12 cellular contexts compared by ENCODE assay signal in the genomic region with DNA sequence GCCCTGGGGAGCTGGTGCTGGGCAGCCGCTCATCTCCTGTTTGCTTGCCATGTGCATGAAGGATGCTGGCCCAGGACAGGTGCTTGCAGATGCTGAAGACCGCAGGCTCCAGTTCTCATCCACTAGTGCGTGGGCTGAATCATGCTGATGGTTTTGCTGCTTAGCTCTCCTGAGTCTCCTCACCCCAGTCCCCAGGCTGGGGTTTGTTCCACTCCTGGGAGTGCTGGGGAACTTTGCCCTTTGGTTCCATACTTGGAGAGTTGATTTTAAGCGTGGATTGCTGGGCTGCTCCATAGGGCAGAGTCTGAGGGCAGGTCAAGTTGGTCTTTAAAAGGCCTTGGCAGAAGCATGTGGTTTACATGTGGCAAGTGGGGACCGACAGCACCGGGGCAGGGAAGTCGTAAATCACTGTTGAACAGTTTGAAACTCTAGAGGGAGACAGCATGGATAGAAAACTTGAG. TPM values are rescaled to one million over a fixed set of nuclear protein-coding genes. Genes with fewer than 3 reads are reported as not detected.
A peak's percentile ranks its signal among the peaks of the same experiment; 100 is the strongest.
DNase-seq lines count a peak whose midpoint lies in the region; ATAC-seq and TF ChIP-seq lines count a peak whose summit lies in the region.
"Had no signal": no experiment of that assay in that cellular context is flagged by ENCODE, and none has a peak within 500 bp of the region (broad histone marks: within the 10 kb centered on the region; RNA-seq: fewer than 3 reads in every experiment).

No MANE protein-coding gene starts in this region.

- 64% methylated on average over 7 of the region's 7 CpGs for WGBS in smooth muscle cell (ENCODE audit: low lambda C conversion rate)

- no peak overlapping the region for H3K9ac ChIP-seq in smooth muscle cell (ENCODE audit: low read depth)

- H3K27ac ChIP-seq in smooth muscle cell (ENCODE audit: low read depth), result peak overlapping the region; percentile 1

- no peaks in the 10 kb centered on the region for H3F3A ChIP-seq in smooth muscle cell (ENCODE audit: low read depth)

- H3K4me3 ChIP-seq in fibroblast of mammary gland (ENCODE audit: control insufficient read depth, low read depth, low read length), result no peak overlapping the region
- H3K4me3 ChIP-seq in smooth muscle cell, result no peak overlapping the region

- peak overlapping the region; percentile 0 for H3K27ac Mint-ChIP-seq in activated CD8-positive, alpha-beta memory T cell treated with anti-CD3 and anti-CD28 coated beads, Interleukin-2, amount 10 ng/mL, durations not matched to agents 7 days and 5 days
- H3K27ac Mint-ChIP-seq in stimulated activated naive CD8-positive, alpha-beta T cell treated with anti-CD3 and anti-CD28 coated beads, Interleukin-15, amount 100 ng/mL, for 72 hours, result no peak overlapping the region

- peaks cover 40% of the 10 kb centered on the region for H3K4me1 Mint-ChIP-seq in activated CD8-positive, alpha-beta memory T cell treated with anti-CD3 and anti-CD28 coated beads, Interleukin-2, amount 10 ng/mL, durations not matched to agents 7 days and 5 days
- peaks cover 78% of the 10 kb centered on the region for H3K4me1 Mint-ChIP-seq in stimulated activated naive CD8-positive, alpha-beta T cell treated with anti-CD3 and anti-CD28 coated beads, Interleukin-15, amount 100 ng/mL, for 72 hours

- H3K36me3 Mint-ChIP-seq in activated CD8-positive, alpha-beta memory T cell treated with anti-CD3 and anti-CD28 coated beads, Interleukin-2, amount 10 ng/mL, durations not matched to agents 7 days and 5 days, result no peaks in the 10 kb centered on the region
- H3K36me3 Mint-ChIP-seq: stimulated activated memory B cell treated with anti-CD40 and anti-IgM and Interleukin-4, amounts not matched to agents 10 μg/mL and 1 μg/mL and 100 μg/mL, for 72 hours had no signal

- no peak overlapping the region for H3K4me3 Mint-ChIP-seq in activated CD8-positive, alpha-beta memory T cell treated with anti-CD3 and anti-CD28 coated beads, Interleukin-2, amount 10 ng/mL, durations not matched to agents 7 days and 5 days
- peak overlapping the region in 1 of 2 donors; percentile 21 for H3K4me3 Mint-ChIP-seq in stimulated activated naive CD8-positive, alpha-beta T cell treated with anti-CD3 and anti-CD28 coated beads, Interleukin-15, amount 100 ng/mL, for 72 hours
- H3K4me3 Mint-ChIP-seq: stimulated activated memory B cell treated with anti-CD40 and anti-IgM and Interleukin-4, amounts not matched to agents 10 μg/mL and 1 μg/mL and 100 μg/mL, for 72 hours had no signal

- CTCF ChIA-PET in activated CD8-positive, alpha-beta memory T cell treated with anti-CD3 and anti-CD28 coated beads, Interleukin-2, amount 10 ng/mL, durations not matched to agents 7 days and 5 days (lab: Charles Lee), result interaction anchor here (4.7 kb wide), 1 partner anchor 111 kb away, joined by 19 read pairs; no protein-coding TSS in a partner anchor

- no peaks in the 10 kb centered on the region for H4K20me1 ChIP-seq in smooth muscle cell (ENCODE audit: low read depth)

- DNase-seq in activated CD8-positive, alpha-beta memory T cell treated with anti-CD3 and anti-CD28 coated beads, Interleukin-2, amount 10 ng/mL, durations not matched to agents 7 days and 5 days, result no peak
- DNase-seq in activated CD8-positive, alpha-beta memory T cell treated with anti-CD3 and anti-CD28 coated beads, Interleukin-2, amount 50 U/mL, for 48 hours, result no peak
- DNase-seq in NOMO-1 treated with DMSO at 0.1 percent for 48 hours (lab: John Stamatoyannopoulos, UW; ENCODE audit: unreplicated experiment), result peak; percentile 31
- DNase-seq in fibroblast of mammary gland (ENCODE audit: low read depth), result peak; percentile 15
- no peak for DNase-seq in smooth muscle cell (lab: John Stamatoyannopoulos, UW; ENCODE audit: unreplicated experiment)
- no peak for DNase-seq in DMS153 (lab: John Stamatoyannopoulos, UW)
- DNase-seq in stimulated activated naive CD8-positive, alpha-beta T cell treated with anti-CD3 and anti-CD28 coated beads, Interleukin-15, amount 100 ng/mL, for 72 hours, result no peak
- DNase-seq in D341Med (ENCODE audit: low spot score), result no peak
- DNase-seq: activated CD8-positive, alpha-beta memory T cell treated with anti-CD3 and anti-CD28 coated beads, Interleukin-2, amount 50 U/mL, for 4 hours; NCI-H1436; SHP77 treated with DMSO at 0.1 percent for 48 hours had no signal

- no peak overlapping the region for H2AFZ ChIP-seq in smooth muscle cell (ENCODE audit: low read depth)

- no peak for ATAC-seq in activated CD8-positive, alpha-beta memory T cell treated with anti-CD3 and anti-CD28 coated beads, Interleukin-2, amount 10 ng/mL, durations not matched to agents 7 days and 5 days
- no peak for ATAC-seq in stimulated activated naive CD8-positive, alpha-beta T cell treated with anti-CD3 and anti-CD28 coated beads, Interleukin-15, amount 100 ng/mL, for 72 hours
- ATAC-seq: stimulated activated memory B cell treated with anti-CD40 and anti-IgM and Interleukin-4, amounts not matched to agents 10 μg/mL and 1 μg/mL and 100 μg/mL, for 72 hours had no signal

- H3K4me2 ChIP-seq in smooth muscle cell, result no peak overlapping the region

- peaks cover 45% of the 10 kb centered on the region for H3K79me2 ChIP-seq in smooth muscle cell (ENCODE audit: low read depth)

- no peaks in the 10 kb centered on the region for H3K36me3 ChIP-seq in smooth muscle cell (ENCODE audit: low read depth)

- TF ChIP-seq CTCF in fibroblast of mammary gland (conservative IDR thresholded peaks at IDR 0.05; ENCODE audit: control insufficient read depth, insufficient read depth, low read depth, low read length) (no peak), smooth muscle cell (IDR thresholded peaks at IDR 0.05; ENCODE audit: borderline replicate concordance, insufficient read depth, poor library complexity, severe bottlenecking) (no peak)

- H3K27me3 Mint-ChIP-seq in activated CD8-positive, alpha-beta memory T cell treated with anti-CD3 and anti-CD28 coated beads, Interleukin-2, amount 10 ng/mL, durations not matched to agents 7 days and 5 days, result no peaks in the 10 kb centered on the region
- H3K27me3 Mint-ChIP-seq in stimulated activated naive CD8-positive, alpha-beta T cell treated with anti-CD3 and anti-CD28 coated beads, Interleukin-15, amount 100 ng/mL, for 72 hours, result no peaks in the 10 kb centered on the region
- H3K27me3 Mint-ChIP-seq: stimulated activated memory B cell treated with anti-CD40 and anti-IgM and Interleukin-4, amounts not matched to agents 10 μg/mL and 1 μg/mL and 100 μg/mL, for 72 hours had no signal

- peaks cover 13% of the 10 kb centered on the region for H3K4me1 ChIP-seq in smooth muscle cell (ENCODE audit: low read depth)

- no peaks in the 10 kb centered on the region for H3K9me3 ChIP-seq in smooth muscle cell (replicated peaks; ENCODE audit: low read depth)

- H3K27me3 ChIP-seq in smooth muscle cell (ENCODE audit: low read depth), result no peaks in the 10 kb centered on the region

- H3K9me3 Mint-ChIP-seq in activated CD8-positive, alpha-beta memory T cell treated with anti-CD3 and anti-CD28 coated beads, Interleukin-2, amount 10 ng/mL, durations not matched to agents 7 days and 5 days (ENCODE audit: low read depth), result no peaks in the 10 kb centered on the region
- no peaks in the 10 kb centered on the region for H3K9me3 Mint-ChIP-seq in stimulated activated naive CD8-positive, alpha-beta T cell treated with anti-CD3 and anti-CD28 coated beads, Interleukin-15, amount 100 ng/mL, for 72 hours
- H3K9me3 Mint-ChIP-seq: stimulated activated memory B cell treated with anti-CD40 and anti-IgM and Interleukin-4, amounts not matched to agents 10 μg/mL and 1 μg/mL and 100 μg/mL, for 72 hours had no signal

RNA-seq across cellular contexts. Expression of gene DYNC2I1, which starts 9.1 kb away (rescaled TPM):
- total RNA-seq in activated CD8-positive, alpha-beta memory T cell treated with anti-CD3 and anti-CD28 coated beads, Interleukin-2, amount 10 ng/mL, durations not matched to agents 7 days and 5 days, result 10 to 100 TPM; 10.7 to 15.6 TPM
- total RNA-seq in smooth muscle cell, result 10.3 and 11.0 TPM in 2 replicates
- 29.2 and 50.0 TPM in 2 replicates for polyA plus RNA-seq in smooth muscle cell

RNA-seq across cellular contexts. Expression of gene ESYT2, which starts 36.2 kb away (rescaled TPM):
- total RNA-seq in activated CD8-positive, alpha-beta memory T cell treated with anti-CD3 and anti-CD28 coated beads, Interleukin-2, amount 10 ng/mL, durations not matched to agents 7 days and 5 days, result 10 to 100 TPM; 79.8 to 86.0 TPM
- 69.4 and 71.1 TPM in 2 replicates for total RNA-seq in smooth muscle cell
- polyA plus RNA-seq in smooth muscle cell, result 27.9 and 33.8 TPM in 2 replicates

Comparison
In these comparisons a context has a peak if more than half of its experiments do, and no peak if none do; other contexts are left out.
1. DNase-seq: peak in NOMO-1 treated with DMSO at 0.1 percent for 48 hours (single experiment) and fibroblast of mammary gland (single experiment); none in activated CD8-positive, alpha-beta memory T cell treated with anti-CD3 and anti-CD28 coated beads, Interleukin-2, amount 10 ng/mL, durations not matched to agents 7 days and 5 days (single experiment), activated CD8-positive, alpha-beta memory T cell treated with anti-CD3 and anti-CD28 coated beads, Interleukin-2, amount 50 U/mL, for 48 hours (single experiment), smooth muscle cell (single experiment), DMS153 (single experiment), stimulated activated naive CD8-positive, alpha-beta T cell treated with anti-CD3 and anti-CD28 coated beads, Interleukin-15, amount 100 ng/mL, for 72 hours (0 of 2) and D341Med (single experiment).